ENCODE assay signal across 21 cellular contexts in genomic region chr5:3269400-3270169, GRCh38.
DNase-seq lines count a peak whose midpoint lies in the region; ATAC-seq and TF ChIP-seq lines count a peak whose summit lies in the region.
"Had no signal": no experiment of that assay in that cellular context is flagged by ENCODE, and none has a peak within 500 bp of the region (broad histone marks: within the 10 kb centered on the region; RNA-seq: fewer than 3 reads in every experiment).

No MANE protein-coding gene starts in this region.

- H3K4me1 ChIP-seq in GM23338 (ENCODE audit: insufficient read depth) (no peaks in the 10 kb centered on the region), neural progenitor cell (peaks cover 4% of the 10 kb centered on the region), hepatocyte (ENCODE audit: insufficient read depth) (no peaks in the 10 kb centered on the region), sigmoid colon (no peaks in the 10 kb centered on the region)

- TF ChIP-seq EP300 in sigmoid colon (IDR thresholded peaks at IDR 0.05), result no peak

- peak overlapping the region; percentile 32; the same call in 1 of the 2 replicates for H2AFZ ChIP-seq in GM23338
- no peak overlapping the region for H2AFZ ChIP-seq in neural progenitor cell (replicated peaks)
- H2AFZ ChIP-seq in hepatocyte, result no peak overlapping the region
- H2AFZ ChIP-seq: GM23248 had no signal

- no peaks in the 10 kb centered on the region for H3K27me3 ChIP-seq in GM23338 (ENCODE audit: insufficient read depth)
- no peaks in the 10 kb centered on the region for H3K27me3 ChIP-seq in neural progenitor cell
- no peaks in the 10 kb centered on the region for H3K27me3 ChIP-seq in hepatocyte
- no peaks in the 10 kb centered on the region for H3K27me3 ChIP-seq in sigmoid colon
- H3K27me3 ChIP-seq: BLaER1 treated with 17β-estradiol and CSF1 and Interleukin-3, amounts not matched to agents 10 nM and 100 nM had no signal

- no peak overlapping the region for H3K27ac Mint-ChIP-seq in GM23338
- H3K27ac Mint-ChIP-seq in glutamatergic neuron (ENCODE audit: unreplicated experiment), result no peak overlapping the region
- H3K27ac Mint-ChIP-seq in neural progenitor cell, result no peak overlapping the region
- H3K27ac Mint-ChIP-seq: B cell; CD8-positive, alpha-beta T cell; HFFc6 had no signal

- H3K4me2 ChIP-seq in GM23338 (no peak overlapping the region), neural progenitor cell (no peak overlapping the region), hepatocyte (no peak overlapping the region)

- H3K27me3 Mint-ChIP-seq in GM23338 (ENCODE audit: insufficient read depth, low read depth, poor library complexity) (peaks cover 7% of the 10 kb centered on the region), glutamatergic neuron (ENCODE audit: unreplicated experiment) (no peaks in the 10 kb centered on the region), neural progenitor cell (ENCODE audit: insufficient read depth, low read depth) (peaks cover 16% of the 10 kb centered on the region)
- H3K27me3 Mint-ChIP-seq: B cell had no signal

- H3K36me3 Mint-ChIP-seq in GM23338 (ENCODE audit: low read depth) (no peaks in the 10 kb centered on the region; the same call in 2 of the 3 replicates), glutamatergic neuron (ENCODE audit: unreplicated experiment) (no peaks in the 10 kb centered on the region), neural progenitor cell (no peaks in the 10 kb centered on the region)
- H3K36me3 Mint-ChIP-seq: CD8-positive, alpha-beta T cell had no signal

- H3K9me2 ChIP-seq in GM23338 (ENCODE audit: insufficient read depth) (no peaks in the 10 kb centered on the region), hepatocyte (replicated peaks; ENCODE audit: insufficient read depth) (no peaks in the 10 kb centered on the region)

- no peak overlapping the region for H3K4me3 Mint-ChIP-seq in GM23338
- H3K4me3 Mint-ChIP-seq in glutamatergic neuron (ENCODE audit: unreplicated experiment), result peak overlapping the region; percentile 20
- H3K4me3 Mint-ChIP-seq in neural progenitor cell, result no peak overlapping the region
- H3K4me3 Mint-ChIP-seq: B cell; CD8-positive, alpha-beta T cell; HFFc6 had no signal

- intact Hi-C loops in sigmoid colon (cut with DNase I), result no loop called here

- no peak for TF ChIP-seq POLR2A in sigmoid colon (IDR thresholded peaks at IDR 0.05)

- DNase-seq in GM23338 (ENCODE audit: low spot score), result no peak
- peak; percentile 85 for DNase-seq in NCI-H524 treated with DMSO at 0.1 percent for 48 hours (lab: John Stamatoyannopoulos, UW)
- DNase-seq in glutamatergic neuron, result no peak
- peak; percentile 51 for DNase-seq in neural progenitor cell (ENCODE audit: low spot score)
- no peak for DNase-seq in GM20000 (ENCODE audit: low spot score)
- no peak for DNase-seq in DMS114 treated with DMSO at 0.1 percent for 48 hours (lab: John Stamatoyannopoulos, UW; ENCODE audit: unreplicated experiment)
- DNase-seq in hepatocyte (ENCODE audit: low spot score), result no peak
- DNase-seq in sigmoid colon, result no peak
- DNase-seq: Calu3; CD8-positive, alpha-beta T cell; DMS53; DND-41; EL; GM23248; H7; HFFc6; IMR-90 had no signal

- H3K9me3 ChIP-seq in neural progenitor cell (ENCODE audit: low read depth), result no peaks in the 10 kb centered on the region
- H3K9me3 ChIP-seq in hepatocyte (ENCODE audit: low read depth), result no peaks in the 10 kb centered on the region
- H3K9me3 ChIP-seq in sigmoid colon, result no peaks in the 10 kb centered on the region
- H3K9me3 ChIP-seq: BLaER1 treated with 17β-estradiol and CSF1 and Interleukin-3, amounts not matched to agents 10 nM and 100 nM had no signal

- WGBS in hepatocyte (ENCODE audit: low lambda C conversion rate, missing lambda C conversion rate), result 80% methylated on average over 28 of the region's 28 CpGs
- 84 to 85% methylated on average over 28 of the region's 28 CpGs for WGBS in sigmoid colon, 2 donors

- no peaks in the 10 kb centered on the region for H4K20me1 ChIP-seq in GM23338 (replicated peaks; ENCODE audit: insufficient read depth)
- no peaks in the 10 kb centered on the region for H4K20me1 ChIP-seq in neural progenitor cell (ENCODE audit: low read depth)
- H4K20me1 ChIP-seq in hepatocyte (ENCODE audit: insufficient read depth, poor library complexity, severe bottlenecking), result no peaks in the 10 kb centered on the region
- H4K20me1 ChIP-seq: BLaER1 treated with 17β-estradiol and CSF1 and Interleukin-3, amounts not matched to agents 10 nM and 100 nM had no signal

- no peak overlapping the region for H3K9ac ChIP-seq in neural progenitor cell
- H3K9ac ChIP-seq: BLaER1 treated with 17β-estradiol and CSF1 and Interleukin-3, amounts not matched to agents 10 nM and 100 nM; GM23248 had no signal

- TF ChIP-seq CTCF in GM23338 (conservative IDR thresholded peaks at IDR 0.05; ENCODE audit: low read depth in 2 of 2) (no peak), glutamatergic neuron (IDR thresholded peaks at IDR 0.05; ENCODE audit: partially characterized antibody, unreplicated experiment) (no peak), neural progenitor cell (IDR thresholded peaks at IDR 0.05) (no peak), GM20000 (IDR thresholded peaks at IDR 0.05; ENCODE audit: extremely low read depth, missing control alignments) (no peak), hepatocyte (IDR thresholded peaks at IDR 0.05; ENCODE audit: poor library complexity) (no peak), sigmoid colon (IDR thresholded peaks at IDR 0.05) (no peak)

- no peak for ATAC-seq in GM23338
- ATAC-seq: CD8-positive, alpha-beta T cell; GM12878; HCT116 had no signal

- H3K27ac ChIP-seq in GM23338 (ENCODE audit: low read depth) (no peak overlapping the region), neural progenitor cell (no peak overlapping the region), hepatocyte (no peak overlapping the region), sigmoid colon (no peak overlapping the region)
- H3K27ac ChIP-seq: BLaER1 treated with 17β-estradiol and CSF1 and Interleukin-3, amounts not matched to agents 10 nM and 100 nM; GM23248 had no signal

- H3K79me2 ChIP-seq in GM23338 (replicated peaks; ENCODE audit: insufficient read depth) (no peaks in the 10 kb centered on the region), neural progenitor cell (ENCODE audit: low read depth) (no peaks in the 10 kb centered on the region), hepatocyte (no peaks in the 10 kb centered on the region)

- H3K4me3 ChIP-seq in GM23338 (no peak overlapping the region), neural progenitor cell (no peak overlapping the region), hepatocyte (no peak overlapping the region), sigmoid colon (no peak overlapping the region)
- H3K4me3 ChIP-seq: BLaER1 treated with 17β-estradiol and CSF1 and Interleukin-3, amounts not matched to agents 10 nM and 100 nM; GM12878; GM23248 had no signal

- H3F3A ChIP-seq in GM23338 (replicated peaks; ENCODE audit: low read depth) (no peaks in the 10 kb centered on the region), neural progenitor cell (ENCODE audit: low read depth) (no peaks in the 10 kb centered on the region)

- no peaks in the 10 kb centered on the region; the same call in 2 of the 3 replicates for H3K4me1 Mint-ChIP-seq in GM23338
- peaks cover 19% of the 10 kb centered on the region for H3K4me1 Mint-ChIP-seq in glutamatergic neuron (ENCODE audit: low read depth, unreplicated experiment)
- H3K4me1 Mint-ChIP-seq in neural progenitor cell, result peaks cover 12% of the 10 kb centered on the region
- H3K4me1 Mint-ChIP-seq: B cell had no signal

- H3K9me3 Mint-ChIP-seq in GM23338 (no peaks in the 10 kb centered on the region), glutamatergic neuron (ENCODE audit: unreplicated experiment) (peaks cover 2% of the 10 kb centered on the region), neural progenitor cell (no peaks in the 10 kb centered on the region)
- H3K9me3 Mint-ChIP-seq: CD8-positive, alpha-beta T cell had no signal

- H3K36me3 ChIP-seq in GM23338 (ENCODE audit: insufficient read depth) (no peaks in the 10 kb centered on the region), neural progenitor cell (no peaks in the 10 kb centered on the region), hepatocyte (replicated peaks; ENCODE audit: insufficient read depth, low read depth) (no peaks in the 10 kb centered on the region), sigmoid colon (no peaks in the 10 kb centered on the region)
- H3K36me3 ChIP-seq: BLaER1 treated with 17β-estradiol and CSF1 and Interleukin-3, amounts not matched to agents 10 nM and 100 nM had no signal

TF ChIP-seq in GM23338, 12 proteins besides CTCF, POLR2A, EP300 and RAD21 (continues in another document):
- TF ChIP-seq ETS1 (IDR thresholded peaks at IDR 0.05), result no peak
- TF ChIP-seq ZNF331 (CRISPR knock-in tag; IDR thresholded peaks at IDR 0.05; ENCODE audit: low read depth), result no peak
- no peak for TF ChIP-seq STAT1 (IDR thresholded peaks at IDR 0.05; ENCODE audit: unreplicated experiment)
- no peak for TF ChIP-seq POLR2AphosphoS5 (IDR thresholded peaks at IDR 0.05; ENCODE audit: low read depth)

Comparison
In these comparisons a context has a peak if more than half of its experiments do, and no peak if none do; other contexts are left out.
1. DNase-seq: peak in NCI-H524 treated with DMSO at 0.1 percent for 48 hours (single experiment) and neural progenitor cell (single experiment); none in GM23338 (single experiment), glutamatergic neuron (single experiment), GM20000 (single experiment), DMS114 treated with DMSO at 0.1 percent for 48 hours (single experiment), hepatocyte (single experiment) and sigmoid colon (single experiment).